In genomic region chr3:119690043-119690656, GRCh38 we compare ENCODE assay signal across 10 cellular contexts. TPM values are rescaled to one million over a fixed set of nuclear protein-coding genes. Genes with fewer than 3 reads are reported as not detected.
DNase-seq lines count a peak whose midpoint lies in the region; ATAC-seq and TF ChIP-seq lines count a peak whose summit lies in the region.
"Had no signal": no experiment of that assay in that cellular context is flagged by ENCODE, and none has a peak within 500 bp of the region (broad histone marks: within the 10 kb centered on the region; RNA-seq: fewer than 3 reads in every experiment).

No MANE protein-coding gene starts in this region.

- H3K9me3 ChIP-seq in heart right ventricle (peaks cover 0 to 4% (median 0%) of the 10 kb centered on the region in 11 donors), upper lobe of right lung (no peaks in the 10 kb centered on the region)
- H3K9me3 ChIP-seq: neutrophil had no signal

- no peak overlapping the region for H3K4me3 ChIP-seq in heart right ventricle
- H3K4me3 ChIP-seq in upper lobe of right lung, result no peak overlapping the region

- POLR2A ChIA-PET in RWPE1 (lab: Yijun Ruan, JAX; ENCODE audit: low non-redundant PET), result no interaction called here

- H3K27ac ChIP-seq in heart right ventricle, result no peak overlapping the region
- H3K27ac ChIP-seq in RWPE1, result no peak overlapping the region
- H3K27ac ChIP-seq in upper lobe of right lung, result no peak overlapping the region
- H3K27ac ChIP-seq: neutrophil had no signal

- no peaks in the 10 kb centered on the region for H3K4me1 ChIP-seq in heart right ventricle
- H3K4me1 ChIP-seq in upper lobe of right lung, result no peaks in the 10 kb centered on the region

- 55 to 56% methylated on average over 4 of the region's 4 CpGs for WGBS in heart right ventricle, 2 donors

- ATAC-seq in heart right ventricle (no peak), left cardiac atrium (no peak), upper lobe of right lung (peak; percentile 56), GM21786 (IDR thresholded peaks at IDR 0.05; ENCODE audit: unreplicated experiment) (no peak)

- CTCF ChIA-PET in RWPE1 (lab: Yijun Ruan, JAX), result interaction anchor here (0.6 to 0.7 kb wide), 3 partner anchors 253 to 727 kb away, joined by 3 to 4 read pairs (median 4); no protein-coding TSS in a partner anchor

- intact Hi-C loops in heart right ventricle (cut with DNase I), result loop anchor here in 1 of 10 donors (10.0 kb wide), 1 partner anchor 415 kb away; no protein-coding TSS in a partner anchor
- intact Hi-C loops in left cardiac atrium (cut with DNase I), result no loop called here
- intact Hi-C loops in upper lobe of right lung (cut with DNase I), result no loop called here
- intact Hi-C loops in posterior vena cava (cut with DNase I), result no loop called here

- TF ChIP-seq CTCF in heart right ventricle (IDR thresholded peaks at IDR 0.05), result peak in 7 of 9 donors; percentile 47 to 61 (median 50)
- TF ChIP-seq CTCF in RWPE1 (conservative IDR thresholded peaks at IDR 0.05; ENCODE audit: low read depth), result peak; percentile 57
- peak; percentile 61 for TF ChIP-seq CTCF in upper lobe of right lung (IDR thresholded peaks at IDR 0.05)

- DNase-seq in heart right ventricle (no peak), left cardiac atrium (no peak), RWPE1 (ENCODE audit: low spot score) (peak; percentile 20), hepatic stellate cell (ENCODE audit: low spot score) (peak; percentile 21), upper lobe of right lung (no peak), posterior vena cava (ENCODE audit: low spot score) (no peak), C1 segment of cervical spinal cord (lab: John Stamatoyannopoulos, UW) (no peak)
- DNase-seq: activated naive CD4-positive, alpha-beta T cell treated with anti-CD3 and anti-CD28 coated beads, Interleukin-2, amount 10 ng/mL, durations not matched to agents 7 days and 5 days had no signal

- H3K36me3 ChIP-seq in heart right ventricle, result no peaks in the 10 kb centered on the region
- no peaks in the 10 kb centered on the region for H3K36me3 ChIP-seq in upper lobe of right lung
- H3K36me3 ChIP-seq: neutrophil had no signal

- H3K27me3 ChIP-seq in heart right ventricle (no peaks in the 10 kb centered on the region), upper lobe of right lung (no peaks in the 10 kb centered on the region)
- H3K27me3 ChIP-seq: neutrophil had no signal

RNA-seq across cellular contexts. Expression of gene CFAP91, which starts 12.7 kb away (rescaled TPM):
- under 1 TPM; 0.19 to 0.92 (median 0.49) TPM for total RNA-seq in heart right ventricle
- 1 to 10 TPM in 1 of 2 donors, under 1 TPM in 1; 0.25 to 1.6 TPM for polyA plus RNA-seq in heart right ventricle
- under 1 TPM; 0.58 to 0.91 TPM for total RNA-seq in left cardiac atrium
- total RNA-seq in upper lobe of right lung, result 3.7 TPM
- total RNA-seq in posterior vena cava, result 1 to 10 TPM; 2.4 to 6.2 TPM

RNA-seq across cellular contexts. Expression of gene COX17, which starts 12.9 kb away (rescaled TPM):
- 100 to 1,000 TPM in 6 of 10 donors, 10 to 100 TPM in 4; 76.2 to 175 (median 107) TPM for total RNA-seq in heart right ventricle
- polyA plus RNA-seq in heart right ventricle, result 100 to 1,000 TPM; 228 to 733 TPM
- 100 to 1,000 TPM; 101 to 120 TPM for total RNA-seq in left cardiac atrium
- total RNA-seq in upper lobe of right lung, result 48.9 TPM
- total RNA-seq in posterior vena cava, result 10 to 100 TPM; 49.2 to 53.6 TPM

RNA-seq across cellular contexts. Expression of gene POPDC2, which starts 29.8 kb away (rescaled TPM):
- total RNA-seq in heart right ventricle (100 to 1,000 TPM; 598 to 928 (median 732) TPM), left cardiac atrium (100 to 1,000 TPM; 383 to 677 TPM), upper lobe of right lung (2.7 TPM), posterior vena cava (1 to 10 TPM; 7.0 to 8.5 TPM)
- polyA plus RNA-seq in heart right ventricle, result 100 to 1,000 TPM; 351 to 805 TPM

Comparison
In these comparisons a context has a peak if more than half of its experiments do, and no peak if none do; other contexts are left out.
1. DNase-seq: peak in RWPE1 (single experiment) and hepatic stellate cell (single experiment); none in heart right ventricle (0 of 2), left cardiac atrium (single experiment), upper lobe of right lung (single experiment), posterior vena cava (single experiment) and C1 segment of cervical spinal cord (0 of 14).
2. RNA of gene POPDC2, which starts 29.8 kb away (total RNA-seq): 598 to 928 TPM in heart right ventricle and 383 to 677 TPM in left cardiac atrium; 7.0 to 8.5 TPM in posterior vena cava and 2.7 TPM in upper lobe of right lung (single experiment); every median in the first group is over 10 times any median in the second.
3. Peak in every context shown above with its lines, with median percentiles within 50 percentile points of each other: CTCF ChIP-seq.